Comparison of ENCODE assay signal across 17 cellular contexts in genomic region chr4:82282875-82283274, GRCh38.
A peak's percentile ranks its signal among the peaks of the same experiment; 100 is the strongest.
DNase-seq lines count a peak whose midpoint lies in the region; ATAC-seq and TF ChIP-seq lines count a peak whose summit lies in the region.
"Had no signal": no experiment of that assay in that cellular context is flagged by ENCODE, and none has a peak within 500 bp of the region (broad histone marks: within the 10 kb centered on the region; RNA-seq: fewer than 3 reads in every experiment).

No MANE protein-coding gene starts in this region.

- DNase-seq in Caco-2 (peak in 1 of 2 experiments; percentile 34), neural progenitor cell (ENCODE audit: low spot score) (no peak), hippocampal formation (lab: John Stamatoyannopoulos, UW) (no peak), body of pancreas (no peak)
- DNase-seq: ACHN, AML-193, DMS79 treated with DMSO at 0.1 percent for 48 hours, KBM-7, NCI-H1436 treated with DMSO at 0.1 percent for 48 hours, NCI-H2029 treated with DMSO at 0.1 percent for 48 hours, NCI-H774, Peyer's patch, Right ventricle myocardium superior, SK-N-SH had no signal

- H3K4me3 Mint-ChIP-seq in Caco-2 (ENCODE audit: unreplicated experiment) (peak overlapping the region; percentile 30), brain (peak overlapping the region in 4 of 5 experiments; percentile 14 to 58 (median 34)), neural progenitor cell (no peak overlapping the region)

- H3K36me3 ChIP-seq in Caco-2 (ENCODE audit: control insufficient read depth, insufficient read depth, low read length) (no peaks in the 10 kb centered on the region), Loucy (ENCODE audit: insufficient read depth, low read length) (no peaks in the 10 kb centered on the region), neural progenitor cell (no peaks in the 10 kb centered on the region), body of pancreas (replicated peaks in 1 of 2; ENCODE audit: insufficient read depth in 1 of 2, low read depth in 2 of 2) (no peaks in the 10 kb centered on the region)
- H3K36me3 ChIP-seq: Peyer's patch had no signal

- H3K27me3 Mint-ChIP-seq in Caco-2 (ENCODE audit: insufficient read depth, unreplicated experiment) (no peaks in the 10 kb centered on the region), brain (peaks cover 29% of the 10 kb centered on the region), neural progenitor cell (ENCODE audit: insufficient read depth, low read depth) (peaks cover 4% of the 10 kb centered on the region)

- BruUV-seq in Caco-2 (replicated peaks; lab: Mats Ljungman, UMichigan): no TSS peak

- H3K27ac ChIP-seq in neural progenitor cell: no peak overlapping the region
- no peak overlapping the region for H3K27ac ChIP-seq in body of pancreas
- H3K27ac ChIP-seq: Peyer's patch had no signal

- H3K4me2 ChIP-seq in Loucy (ENCODE audit: low read depth, low read length, poor library complexity, severe bottlenecking) (no peak overlapping the region), neural progenitor cell (no peak overlapping the region)
- H3K4me2 ChIP-seq: SK-N-SH had no signal

- CTCF ChIA-PET in Caco-2 (lab: Charles Lee): interaction anchor here (0.7 to 1.8 kb wide), 4 partner anchors 11 to 216 kb away, joined by 3 to 7 read pairs (median 4); no protein-coding TSS in a partner anchor

- POLR2A ChIA-PET in Caco-2 (lab: Charles Lee): interaction anchor here (1.0 kb wide), 1 partner anchor 15 kb away, joined by 4 read pairs; no protein-coding TSS in a partner anchor

- intact Hi-C loops in Caco-2 (cut with micrococcal nuclease; ENCODE audit: unreplicated experiment) (loop anchor here (1.0 kb wide), 2 partner anchors 8 to 877 kb away; no protein-coding TSS in a partner anchor), body of pancreas (cut with DNase I) (no loop called here)

- H3K9me2 ChIP-seq in Loucy (replicated peaks; ENCODE audit: low read depth, low read length): no peaks in the 10 kb centered on the region
- H3K9me2 ChIP-seq: SK-N-SH had no signal

- H3F3A ChIP-seq in Loucy (ENCODE audit: low read depth) (no peaks in the 10 kb centered on the region), neural progenitor cell (ENCODE audit: low read depth) (no peaks in the 10 kb centered on the region)

- peak overlapping the region; percentile 7 for H3K27ac Mint-ChIP-seq in Caco-2 (ENCODE audit: unreplicated experiment)
- no peak overlapping the region for H3K27ac Mint-ChIP-seq in brain
- H3K27ac Mint-ChIP-seq in neural progenitor cell: no peak overlapping the region

- H2AFZ ChIP-seq in Loucy (ENCODE audit: low read length) (0 out of 2 replicates have a peak overlapping the region, but pooled peaks have one; percentile 35), neural progenitor cell (replicated peaks) (peak overlapping the region; percentile 22)

- TF ChIP-seq POLR2A in body of pancreas (IDR thresholded peaks at IDR 0.05): no peak

- peaks cover 19% of the 10 kb centered on the region for H3K36me3 Mint-ChIP-seq in Caco-2 (ENCODE audit: insufficient read depth, unreplicated experiment)
- no peaks in the 10 kb centered on the region for H3K36me3 Mint-ChIP-seq in brain
- H3K36me3 Mint-ChIP-seq in neural progenitor cell: no peaks in the 10 kb centered on the region

- H3K4me3 ChIP-seq in Caco-2 (ENCODE audit: low read depth, low read length) (no peak overlapping the region), Loucy (ENCODE audit: low read length, poor library complexity, severe bottlenecking) (no peak overlapping the region), neural progenitor cell (no peak overlapping the region), body of pancreas (no peak overlapping the region)
- H3K4me3 ChIP-seq: Peyer's patch had no signal

- ATAC-seq in HG03045 (IDR thresholded peaks at IDR 0.05; ENCODE audit: unreplicated experiment) (no peak), body of pancreas (no peak)

- WGBS in body of pancreas, 2 donors: 42 to 56% methylated on average over 2 of the region's 2 CpGs

- H4K20me1 ChIP-seq in Loucy (ENCODE audit: insufficient read depth, low read length, poor library complexity, severe bottlenecking) (no peaks in the 10 kb centered on the region), neural progenitor cell (ENCODE audit: low read depth) (no peaks in the 10 kb centered on the region)

- no peaks in the 10 kb centered on the region for H3K9me3 Mint-ChIP-seq in Caco-2 (ENCODE audit: unreplicated experiment)
- peaks cover 0 to 6% (median 2%) of the 10 kb centered on the region in 5 experiments for H3K9me3 Mint-ChIP-seq in brain
- H3K9me3 Mint-ChIP-seq in neural progenitor cell: no peaks in the 10 kb centered on the region

- peaks cover 12% of the 10 kb centered on the region for H3K4me1 ChIP-seq in Caco-2
- H3K4me1 ChIP-seq in Loucy (ENCODE audit: insufficient read depth, low read length, poor library complexity, severe bottlenecking): peaks cover 20% of the 10 kb centered on the region
- no peaks in the 10 kb centered on the region for H3K4me1 ChIP-seq in neural progenitor cell
- peaks cover 11% of the 10 kb centered on the region for H3K4me1 ChIP-seq in body of pancreas

- no peaks in the 10 kb centered on the region for H3K27me3 ChIP-seq in Caco-2 (replicated peaks; ENCODE audit: control insufficient read depth, insufficient read depth, low read length)
- H3K27me3 ChIP-seq in Loucy (ENCODE audit: insufficient read depth, low read length, poor library complexity, severe bottlenecking): no peaks in the 10 kb centered on the region
- H3K27me3 ChIP-seq in neural progenitor cell: peaks cover 12% of the 10 kb centered on the region
- H3K27me3 ChIP-seq in body of pancreas: no peaks in the 10 kb centered on the region
- H3K27me3 ChIP-seq: Peyer's patch had no signal

- no peaks in the 10 kb centered on the region for H3K9me3 ChIP-seq in Caco-2
- H3K9me3 ChIP-seq in Loucy (ENCODE audit: insufficient read depth, low read depth, low read length): no peaks in the 10 kb centered on the region
- H3K9me3 ChIP-seq in neural progenitor cell (ENCODE audit: low read depth): no peaks in the 10 kb centered on the region
- no peaks in the 10 kb centered on the region for H3K9me3 ChIP-seq in body of pancreas
- H3K9me3 ChIP-seq: Peyer's patch, SK-N-SH had no signal

- H3K9ac ChIP-seq in Loucy (ENCODE audit: low read depth, low read length, poor library complexity, severe bottlenecking) (no peak overlapping the region), neural progenitor cell (no peak overlapping the region)
- H3K9ac ChIP-seq: SK-N-SH had no signal

- peaks cover 19% of the 10 kb centered on the region for H3K4me1 Mint-ChIP-seq in Caco-2 (ENCODE audit: low read depth, unreplicated experiment)
- H3K4me1 Mint-ChIP-seq in brain: peaks cover 18% of the 10 kb centered on the region
- peaks cover 3% of the 10 kb centered on the region for H3K4me1 Mint-ChIP-seq in neural progenitor cell

- H3K79me2 ChIP-seq in Loucy (ENCODE audit: insufficient read depth, low read length): no peaks in the 10 kb centered on the region
- no peaks in the 10 kb centered on the region for H3K79me2 ChIP-seq in neural progenitor cell (ENCODE audit: low read depth)

- TF ChIP-seq CTCF in Caco-2 (IDR thresholded peaks at IDR 0.05; ENCODE audit: insufficient read depth in 1 of 2, low read depth in 1 of 2, low read length in 1 of 2, severe bottlenecking in 1 of 2, unreplicated experiment in 1 of 2) (no peak), Loucy (conservative IDR thresholded peaks at IDR 0.05; ENCODE audit: low read length) (no peak), brain (conservative IDR thresholded peaks at IDR 0.05) (no peak), neural progenitor cell (IDR thresholded peaks at IDR 0.05) (no peak), body of pancreas (IDR thresholded peaks at IDR 0.05) (no peak)
